29 cellular contexts compared by ENCODE assay signal in genomic region chr2:19100570-19100969, GRCh38.
"Had no signal": no experiment of that assay in that cellular context is flagged by ENCODE, and none has a peak within 500 bp of the region (broad histone marks: within the 10 kb centered on the region; RNA-seq: fewer than 3 reads in every experiment).

No MANE protein-coding gene starts in this region.

- DNase-seq: activated B cell treated with CpG ODN at 0.5 μM for 24 hours; activated CD4-positive, alpha-beta T cell treated with anti-CD3 and anti-CD28 coated beads for 48 hours; activated CD4-positive, alpha-beta T cell treated with anti-CD3 and anti-CD28 coated beads, Interleukin-2, amount 50 U/mL, for 1 hour; activated CD4-positive, alpha-beta T cell treated with anti-CD3 and anti-CD28 coated beads, Interleukin-2, amount 50 U/mL, for 48 hours; activated CD8-positive, alpha-beta memory T cell treated with anti-CD3 and anti-CD28 coated beads for 24 hours; activated CD8-positive, alpha-beta T cell treated with anti-CD3 and anti-CD28 coated beads for 36 hours; activated effector memory CD4-positive, alpha-beta T cell treated with Interleukin-2 at 50 U/mL for 16 hours; activated gamma-delta T cell treated with Interleukin-2 at 50 U/mL for 16 hours; activated naive CD4-positive, alpha-beta T cell treated with anti-CD3 and anti-CD28 coated beads, Interleukin-2, amount 50 U/mL, for 16 hours; activated naive CD4-positive, alpha-beta T cell treated with Interleukin-2 at 50 U/mL for 16 hours; activated T-cell treated with anti-CD3 and anti-CD28 coated beads, Interleukin-2, amount 50 U/mL, for 4 hours; amygdala; aorta; body of pancreas; caudate nucleus; cortex of kidney; dermis blood vessel endothelial cell; effector CD4-positive, alpha-beta T cell; effector memory CD8-positive, alpha-beta T cell; erythroblast; foreskin keratinocyte; gastrocnemius medialis; glutamatergic neuron; T-cell; T-helper 9 cell; WERI-Rb-1 had no signal

- H3K27ac ChIP-seq: body of pancreas, esophagus muscularis mucosa, foreskin keratinocyte, gastrocnemius medialis, WERI-Rb-1 had no signal

- H3K4me3 ChIP-seq: body of pancreas, esophagus muscularis mucosa, gastrocnemius medialis had no signal

- H3K27me3 ChIP-seq: body of pancreas, esophagus muscularis mucosa, foreskin keratinocyte, gastrocnemius medialis had no signal

- ATAC-seq: activated CD4-positive, CD25-positive, alpha-beta regulatory T cell treated with anti-CD3 and anti-CD28 coated beads, Interleukin-2, amount 50 U/mL, for 24 hours; activated CD8-positive, alpha-beta T cell treated with anti-CD3 and anti-CD28 coated beads for 36 hours; activated T-cell treated with anti-CD3 and anti-CD28 coated beads, Interleukin-2, amount 50 U/mL, for 4 hours; activated T-helper 17 cell treated with anti-CD3 and anti-CD28 coated beads, Interleukin-2, amount 50 U/mL, for 72 hours; body of pancreas; effector memory CD8-positive, alpha-beta T cell; foreskin keratinocyte; gastrocnemius medialis; T-cell had no signal

- H3K36me3 ChIP-seq: esophagus muscularis mucosa, gastrocnemius medialis, WERI-Rb-1 had no signal

- H3K9me3 ChIP-seq: body of pancreas, esophagus muscularis mucosa, gastrocnemius medialis had no signal
